In the genomic region with DNA sequence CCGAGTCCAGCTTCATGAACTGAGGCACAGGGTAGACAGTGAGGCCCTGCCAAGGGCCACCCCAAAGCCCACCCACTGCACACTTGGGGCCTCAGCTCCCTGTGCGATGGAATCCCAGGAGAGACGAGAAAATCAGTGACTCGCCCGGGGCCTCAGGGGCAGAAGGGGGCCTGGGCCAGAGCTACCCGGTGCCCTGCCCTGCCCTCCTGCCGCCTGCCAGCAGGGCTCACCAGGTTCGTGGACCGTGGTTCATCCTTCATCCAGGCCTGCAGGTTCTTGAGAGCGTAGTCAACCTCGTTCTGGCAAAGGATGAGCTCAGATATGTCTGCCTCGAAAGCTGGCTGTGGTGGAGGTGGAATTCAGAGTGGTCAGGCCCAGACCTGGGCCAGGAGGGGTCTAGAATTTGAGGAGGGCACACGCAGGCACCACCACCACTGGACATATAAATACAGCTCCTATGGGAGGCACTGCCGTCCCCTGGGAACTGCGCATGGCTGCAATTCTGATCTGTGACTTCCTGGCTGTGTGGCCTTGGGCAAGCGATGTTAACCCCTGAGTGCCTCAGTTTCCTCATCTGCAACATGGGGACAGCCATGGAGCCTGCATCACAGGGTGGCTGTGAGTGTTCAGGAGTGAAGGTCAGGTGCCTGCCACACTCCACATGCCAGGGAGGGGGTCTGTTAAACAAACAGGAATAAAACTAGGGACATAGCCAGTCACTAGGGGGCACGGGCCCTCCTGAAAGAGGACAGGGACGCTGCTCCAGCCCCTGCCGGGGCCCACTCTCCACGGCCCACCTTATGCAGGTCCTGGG, we compare ENCODE assay signal across 34 cellular contexts. TPM values are rescaled to one million over a fixed set of nuclear protein-coding genes. Genes with fewer than 3 reads are reported as not detected.
DNase-seq lines count a peak whose midpoint lies in the region; ATAC-seq and TF ChIP-seq lines count a peak whose summit lies in the region.
"Had no signal": no experiment of that assay in that cellular context is flagged by ENCODE, and none has a peak within 500 bp of the region (broad histone marks: within the 10 kb centered on the region; RNA-seq: fewer than 3 reads in every experiment).

No MANE protein-coding gene starts in this region.

- TF ChIP-seq POLR2A in IMR-90 (IDR thresholded peaks at IDR 0.05; ENCODE audit: low read depth, low read length) (no peak), right lobe of liver (IDR thresholded peaks at IDR 0.05) (no peak)

- H2BK12ac ChIP-seq in trophoblast cell (ENCODE audit: low read length): no peak overlapping the region

- no peak overlapping the region for H2BK20ac ChIP-seq in IMR-90 (ENCODE audit: low read depth, low read length)

- H3K56ac ChIP-seq in IMR-90 (ENCODE audit: extremely low read depth, insufficient read depth, low read length): no peak overlapping the region

- no peak overlapping the region for H3K4me2 ChIP-seq in IMR-90 (ENCODE audit: low read depth, low read length)
- no peak overlapping the region for H3K4me2 ChIP-seq in trophoblast cell (ENCODE audit: low read length)

- H3K9me3 ChIP-seq in IMR-90 (ENCODE audit: control insufficient read depth, insufficient read depth, low read length) (no peaks in the 10 kb centered on the region), right lobe of liver (no peaks in the 10 kb centered on the region), trophoblast cell (ENCODE audit: insufficient read depth, low read depth, low read length) (peaks cover 5% of the 10 kb centered on the region)
- H3K9me3 ChIP-seq: BE2C, colonic mucosa, gastroesophageal sphincter, HAP-1, pancreas, vagina had no signal

- in situ Hi-C loops in IMR-90 (cut with MboI; ENCODE audit: low sequenced_read_pairs): no loop called here

- H3K14ac ChIP-seq in IMR-90 (replicated peaks; ENCODE audit: low read depth, low read length): no peak overlapping the region
- no peak overlapping the region for H3K14ac ChIP-seq in trophoblast cell (ENCODE audit: low read length)

- H3K27me3 Mint-ChIP-seq in stimulated activated naive CD8-positive, alpha-beta T cell treated with anti-CD3 and anti-CD28 coated beads, Interleukin-15, amount 100 ng/mL, for 72 hours: no peaks in the 10 kb centered on the region
- H3K27me3 Mint-ChIP-seq: stimulated activated naive CD8-positive, alpha-beta T cell treated with anti-CD3 and anti-CD28 coated beads, Interleukin-15, Interleukin-2, amounts not matched to agents 100 ng/mL and 50 ng/mL, for 24 hours had no signal

- no peaks in the 10 kb centered on the region for H3K4me1 Mint-ChIP-seq in stimulated activated naive CD8-positive, alpha-beta T cell treated with anti-CD3 and anti-CD28 coated beads, Interleukin-15, amount 100 ng/mL, for 72 hours

- no peak overlapping the region for H4K8ac ChIP-seq in IMR-90 (ENCODE audit: low read depth in 2 of 2, low read length in 2 of 2)
- no peak overlapping the region for H4K8ac ChIP-seq in trophoblast cell (ENCODE audit: low read depth, low read length)

- H3K4me3 Mint-ChIP-seq in stimulated activated naive CD8-positive, alpha-beta T cell treated with anti-CD3 and anti-CD28 coated beads, Interleukin-15, amount 100 ng/mL, for 72 hours: no peak overlapping the region
- H3K4me3 Mint-ChIP-seq: activated T-cell treated with anti-CD3 and anti-CD28 coated beads, Interleukin-2, amount 50 U/mL, for 4 hours; stimulated activated naive CD8-positive, alpha-beta T cell treated with anti-CD3 and anti-CD28 coated beads, Interleukin-15, Interleukin-2, amounts not matched to agents 100 ng/mL and 50 ng/mL, for 24 hours had no signal

- H2AFZ ChIP-seq in IMR-90 (replicated peaks; ENCODE audit: low read length, poor library complexity) (no peak overlapping the region), trophoblast cell (ENCODE audit: insufficient read depth, low read length, poor library complexity) (no peak overlapping the region)

- H3K9ac ChIP-seq in IMR-90 (ENCODE audit: low read depth, low read length): no peak overlapping the region
- no peak overlapping the region for H3K9ac ChIP-seq in trophoblast cell (ENCODE audit: low read length)

- intact Hi-C loops in IMR-90 (cut with micrococcal nuclease): no loop called here
- intact Hi-C loops in right lobe of liver (cut with DNase I): no loop called here

- WGBS in IMR-90 (ENCODE audit: extremely low coverage in 2 of 2, insufficient read length in 1 of 2), 2 experiments: 68% methylated on average over 7 of the region's 20 CpGs; no CpG with 5 or more reads in 1 of the 2 experiments
- WGBS in right lobe of liver (ENCODE audit: insufficient coverage, low coverage, low lambda C conversion rate, missing lambda C conversion rate): no CpG with 5 or more reads among the region's 20 CpGs
- no CpG with 5 or more reads among the region's 20 CpGs for WGBS in trophoblast cell (ENCODE audit: extremely low coverage, insufficient coverage, insufficient read length)

- TF ChIP-seq RAD21 in IMR-90 (IDR thresholded peaks at IDR 0.05; ENCODE audit: low read length): no peak

- no peaks in the 10 kb centered on the region for H3K9me1 ChIP-seq in IMR-90 (ENCODE audit: insufficient read depth, low read length)

- H4K20me1 ChIP-seq in IMR-90 (ENCODE audit: insufficient read depth, low read length): no peaks in the 10 kb centered on the region

- H4K5ac ChIP-seq in IMR-90 (ENCODE audit: low read depth, low read length): no peak overlapping the region

- no peaks in the 10 kb centered on the region for H3K9me3 Mint-ChIP-seq in stimulated activated naive CD8-positive, alpha-beta T cell treated with anti-CD3 and anti-CD28 coated beads, Interleukin-15, amount 100 ng/mL, for 72 hours
- H3K9me3 Mint-ChIP-seq: activated T-cell treated with anti-CD3 and anti-CD28 coated beads, Interleukin-2, amount 50 U/mL, for 4 hours; stimulated activated naive CD8-positive, alpha-beta T cell treated with anti-CD3 and anti-CD28 coated beads, Interleukin-15, Interleukin-2, amounts not matched to agents 100 ng/mL and 50 ng/mL, for 24 hours had no signal

- TF ChIP-seq CTCF in IMR-90 (conservative IDR thresholded peaks at IDR 0.05; ENCODE audit: low read depth, low read length) (no peak), right lobe of liver (IDR thresholded peaks at IDR 0.05) (no peak)

- no peak overlapping the region for H4K12ac ChIP-seq in trophoblast cell (ENCODE audit: low read depth, low read length)

- H3K18ac ChIP-seq in IMR-90 (ENCODE audit: low read depth, low read length) (no peak overlapping the region), trophoblast cell (ENCODE audit: low read length) (no peak overlapping the region)

- H2BK15ac ChIP-seq in IMR-90 (ENCODE audit: low read depth, low read length): no peak overlapping the region

- no TSS peak for BruUV-seq in IMR-90 (replicated peaks; lab: Mats Ljungman, UMichigan)

- H3K23ac ChIP-seq in IMR-90 (ENCODE audit: low read depth, low read length) (no peak overlapping the region), trophoblast cell (ENCODE audit: low read length) (no peak overlapping the region)

- H3K27ac ChIP-seq in IMR-90 (ENCODE audit: insufficient read depth, low read length): no peak overlapping the region
- no peak overlapping the region for H3K27ac ChIP-seq in right lobe of liver
- no peak overlapping the region for H3K27ac ChIP-seq in trophoblast cell (ENCODE audit: low read depth, low read length)
- H3K27ac ChIP-seq: cardiac muscle cell, colonic mucosa, gastroesophageal sphincter, HL-60, pancreas, skin epidermis, vagina had no signal

- POLR2A ChIA-PET in IMR-90 (lab: Charles Lee; ENCODE audit: unreplicated experiment): no interaction called here

- dilution Hi-C loops in IMR-90 (cut with HindIII; ENCODE audit: low sequenced_read_pairs, unreplicated experiment): no loop called here

- H3K4me1 ChIP-seq in IMR-90 (ENCODE audit: control insufficient read depth, insufficient read depth, low read length) (no peaks in the 10 kb centered on the region), right lobe of liver (no peaks in the 10 kb centered on the region), trophoblast cell (ENCODE audit: control insufficient read depth in 1 of 2, insufficient read depth in 2 of 2, low read length in 2 of 2) (no peaks in the 10 kb centered on the region)
- H3K4me1 ChIP-seq: BE2C, colonic mucosa, gastroesophageal sphincter, HAP-1, pancreas, vagina had no signal

- no peak overlapping the region for H2BK5ac ChIP-seq in IMR-90 (ENCODE audit: low read depth, low read length, poor library complexity, severe bottlenecking)
- H2BK5ac ChIP-seq in trophoblast cell (ENCODE audit: low read depth, low read length, poor library complexity): no peak overlapping the region

- no peak overlapping the region for H3K27ac Mint-ChIP-seq in stimulated activated naive CD8-positive, alpha-beta T cell treated with anti-CD3 and anti-CD28 coated beads, Interleukin-15, amount 100 ng/mL, for 72 hours
- H3K27ac Mint-ChIP-seq: stimulated activated naive CD8-positive, alpha-beta T cell treated with anti-CD3 and anti-CD28 coated beads, Interleukin-15, Interleukin-2, amounts not matched to agents 100 ng/mL and 50 ng/mL, for 24 hours had no signal

- no peak overlapping the region for H2AK5ac ChIP-seq in IMR-90 (ENCODE audit: low read depth, low read length)
- no peak overlapping the region for H2AK5ac ChIP-seq in trophoblast cell (ENCODE audit: low read length)

- H2BK120ac ChIP-seq in IMR-90 (ENCODE audit: low read depth, low read length) (no peak overlapping the region), trophoblast cell (ENCODE audit: insufficient read depth, low read length, poor library complexity) (no peak overlapping the region)

- H3K4ac ChIP-seq in IMR-90 (ENCODE audit: low read depth, low read length) (no peak overlapping the region), trophoblast cell (ENCODE audit: low read depth, low read length) (no peak overlapping the region)

- H3K79me2 ChIP-seq in trophoblast cell (ENCODE audit: control insufficient read depth, insufficient read depth, low read length, poor library complexity): no peaks in the 10 kb centered on the region

- H3K4me3 ChIP-seq in IMR-90 (ENCODE audit: insufficient read depth, low read depth, low read length) (no peak overlapping the region), right lobe of liver (no peak overlapping the region), trophoblast cell (ENCODE audit: low read depth, low read length) (no peak overlapping the region)
- H3K4me3 ChIP-seq: cardiac muscle cell, colonic mucosa, gastroesophageal sphincter, HAP-1, pancreas, skin epidermis, vagina had no signal

- CTCF ChIA-PET in IMR-90 (lab: Yijun Ruan, JAX): no interaction called here

- H3K79me1 ChIP-seq in IMR-90 (ENCODE audit: low read depth in 1 of 2, low read length in 2 of 2) (no peaks in the 10 kb centered on the region), trophoblast cell (ENCODE audit: low read length) (no peaks in the 10 kb centered on the region)

- H2AK9ac ChIP-seq in IMR-90 (replicated peaks; ENCODE audit: low read depth, low read length, poor library complexity): peak overlapping the region; percentile 70

- no peak for DNase-seq in stimulated activated naive CD8-positive, alpha-beta T cell treated with anti-CD3 and anti-CD28 coated beads, Interleukin-15, amount 100 ng/mL, for 72 hours
- no peak for DNase-seq in stimulated activated naive CD8-positive, alpha-beta T cell treated with anti-CD3 and anti-CD28 coated beads, Interleukin-15, Interleukin-2, amounts not matched to agents 100 U/mL and 50 U/mL, for 24 hours
- no peak for DNase-seq in IMR-90
- DNase-seq in hepatic stellate cell (ENCODE audit: low spot score): peak; percentile 7
- DNase-seq in left lobe of liver (ENCODE audit: low spot score): no peak
- no peak for DNase-seq in GM19240 (ENCODE audit: insufficient read length, low spot score)
- no peak for DNase-seq in right lobe of liver
- no peak for DNase-seq in trophoblast cell
- DNase-seq: activated CD4-positive, alpha-beta T cell treated with anti-CD3 and anti-CD28 coated beads for 48 hours; activated gamma-delta T cell treated with Interleukin-2 at 50 U/mL for 16 hours; activated T-cell treated with anti-CD3 and anti-CD28 coated beads, Interleukin-2, amount 50 U/mL, for 4 hours; BE2C; colonic mucosa; effector CD4-positive, alpha-beta T cell; hypothalamus; mammary epithelial cell; MV-4-11; NCI-H146; NCI-H774; retina; SIG-M5; T-helper 9 cell had no signal

- H3K36me3 ChIP-seq in IMR-90 (ENCODE audit: control insufficient read depth, insufficient read depth, low read length): no peaks in the 10 kb centered on the region
- H3K36me3 ChIP-seq in right lobe of liver: no peaks in the 10 kb centered on the region
- no peaks in the 10 kb centered on the region for H3K36me3 ChIP-seq in trophoblast cell (ENCODE audit: control insufficient read depth in 1 of 2, insufficient read depth in 2 of 2, low read length in 2 of 2)
- H3K36me3 ChIP-seq: BE2C, cardiac muscle cell, colonic mucosa, gastroesophageal sphincter, HAP-1, pancreas, vagina had no signal

- H3K27me3 ChIP-seq in IMR-90 (ENCODE audit: control insufficient read depth, insufficient read depth, low read length) (peaks cover 12% of the 10 kb centered on the region), right lobe of liver (no peaks in the 10 kb centered on the region), trophoblast cell (ENCODE audit: insufficient read depth, low read length) (no peaks in the 10 kb centered on the region)
- H3K27me3 ChIP-seq: cardiac muscle cell, colonic mucosa, pancreas, vagina had no signal

- peak; percentile 3 for ATAC-seq in stimulated activated naive CD8-positive, alpha-beta T cell treated with anti-CD3 and anti-CD28 coated beads, Interleukin-15, amount 100 ng/mL, for 72 hours
- ATAC-seq in stimulated activated naive CD8-positive, alpha-beta T cell treated with anti-CD3 and anti-CD28 coated beads, Interleukin-15, Interleukin-2, amounts not matched to agents 100 U/mL and 50 U/mL, for 24 hours: no peak
- ATAC-seq in IMR-90 (ENCODE audit: low read depth) (no peak), left lobe of liver (no peak), right lobe of liver (no peak)
- ATAC-seq: activated T-cell treated with anti-CD3 and anti-CD28 coated beads, Interleukin-2, amount 50 U/mL, for 4 hours; gastroesophageal sphincter; pancreas had no signal

- H4K91ac ChIP-seq in IMR-90 (ENCODE audit: insufficient read depth, low read depth, low read length): no peak overlapping the region
- H4K91ac ChIP-seq in trophoblast cell (ENCODE audit: low read depth, low read length): no peak overlapping the region

RNA-seq across cellular contexts. Expression of gene ALDH3B2, which starts 7.5 kb away (rescaled TPM):
- total RNA-seq in IMR-90 (2012; rRNA removed) (not detected in 2 replicates), left lobe of liver (not detected), right lobe of liver (not detected)
- polyA plus RNA-seq in IMR-90 (2012; rRNA removed): not detected in 2 replicates
- not detected in 2 replicates for polyA plus RNA-seq in IMR-90 (2012; cell fraction: cytosol; rRNA removed)
- not detected in 2 replicates for polyA plus RNA-seq in IMR-90 (2012; cell fraction: nucleus; rRNA removed; ENCODE audit: low replicate concordance)
- polyA plus RNA-seq in trophoblast cell (2013): 5.8 and 6.9 TPM in 2 replicates
- total RNA-seq: A673; activated T-cell treated with anti-CD3 and anti-CD28 coated beads, Interleukin-2, amount 50 U/mL, for 4 hours; astrocyte; cardiac muscle cell; LHCN-M2 had no signal
- polyA plus RNA-seq: cardiac muscle cell, neural cell had no signal

RNA-seq across cellular contexts. Expression of gene ACY3, which starts 16.4 kb away (rescaled TPM):
- total RNA-seq in IMR-90 (2012; rRNA removed): not detected in 2 replicates
- polyA plus RNA-seq in IMR-90 (2012; rRNA removed): not detected in 2 replicates
- polyA plus RNA-seq in IMR-90 (2012; cell fraction: cytosol; rRNA removed): not detected in 2 replicates
- polyA plus RNA-seq in IMR-90 (2012; cell fraction: nucleus; rRNA removed; ENCODE audit: low replicate concordance): not detected in 2 replicates
- 9.7 TPM for total RNA-seq in left lobe of liver
- total RNA-seq in right lobe of liver: 10 to 100 TPM in 4 of 6 experiments, 1 to 10 TPM in 2; 6.8 to 17.9 (median 12.4) TPM
- polyA plus RNA-seq in trophoblast cell (2013): not detected in 2 replicates
- total RNA-seq: A673, astrocyte, cardiac muscle cell, gastroesophageal sphincter, vagina had no signal
- polyA plus RNA-seq: cardiac muscle cell, neural cell had no signal

RNA-seq across cellular contexts. Expression of gene TBX10, which starts 27.3 kb away (rescaled TPM):
- total RNA-seq in IMR-90 (2012; rRNA removed) (not detected in 2 replicates), left lobe of liver (0.15 TPM), right lobe of liver (under 1 TPM in 5 of 6 experiments, not detected in 1; 0.24 to 0.49 (median 0.34) TPM)
- not detected in 2 replicates for polyA plus RNA-seq in IMR-90 (2012; rRNA removed)
- polyA plus RNA-seq in IMR-90 (2012; cell fraction: cytosol; rRNA removed): not detected in 2 replicates
- not detected in 2 replicates for polyA plus RNA-seq in IMR-90 (2012; cell fraction: nucleus; rRNA removed; ENCODE audit: low replicate concordance)
- not detected in 2 replicates for polyA plus RNA-seq in trophoblast cell (2013)
- total RNA-seq: A673; activated T-cell treated with anti-CD3 and anti-CD28 coated beads, Interleukin-2, amount 50 U/mL, for 4 hours; astrocyte; cardiac muscle cell; gastroesophageal sphincter; LHCN-M2; mammary epithelial cell; vagina had no signal
- polyA plus RNA-seq: mammary epithelial cell, neural cell had no signal

RNA-seq across cellular contexts. Expression of gene NUDT8, which starts 37.1 kb away (rescaled TPM):
- total RNA-seq in IMR-90 (2012; rRNA removed) (0.83 and 1.4 TPM in 2 replicates), left lobe of liver (41.6 TPM), right lobe of liver (10 to 100 TPM; 12.7 to 31.4 (median 18.3) TPM)
- polyA plus RNA-seq in IMR-90 (2012; rRNA removed): 2.5 and 3.2 TPM in 2 replicates
- polyA plus RNA-seq in IMR-90 (2012; cell fraction: cytosol; rRNA removed): 4.3 and 4.7 TPM in 2 replicates
- 4.2 and 7.7 TPM in 2 replicates for polyA plus RNA-seq in IMR-90 (2012; cell fraction: nucleus; rRNA removed; ENCODE audit: low replicate concordance)
- polyA plus RNA-seq in trophoblast cell (2013): 7.4 and 7.6 TPM in 2 replicates
- polyA plus RNA-seq: neural cell had no signal
